ENCODE assay signal across 11 cellular contexts in the genomic region with DNA sequence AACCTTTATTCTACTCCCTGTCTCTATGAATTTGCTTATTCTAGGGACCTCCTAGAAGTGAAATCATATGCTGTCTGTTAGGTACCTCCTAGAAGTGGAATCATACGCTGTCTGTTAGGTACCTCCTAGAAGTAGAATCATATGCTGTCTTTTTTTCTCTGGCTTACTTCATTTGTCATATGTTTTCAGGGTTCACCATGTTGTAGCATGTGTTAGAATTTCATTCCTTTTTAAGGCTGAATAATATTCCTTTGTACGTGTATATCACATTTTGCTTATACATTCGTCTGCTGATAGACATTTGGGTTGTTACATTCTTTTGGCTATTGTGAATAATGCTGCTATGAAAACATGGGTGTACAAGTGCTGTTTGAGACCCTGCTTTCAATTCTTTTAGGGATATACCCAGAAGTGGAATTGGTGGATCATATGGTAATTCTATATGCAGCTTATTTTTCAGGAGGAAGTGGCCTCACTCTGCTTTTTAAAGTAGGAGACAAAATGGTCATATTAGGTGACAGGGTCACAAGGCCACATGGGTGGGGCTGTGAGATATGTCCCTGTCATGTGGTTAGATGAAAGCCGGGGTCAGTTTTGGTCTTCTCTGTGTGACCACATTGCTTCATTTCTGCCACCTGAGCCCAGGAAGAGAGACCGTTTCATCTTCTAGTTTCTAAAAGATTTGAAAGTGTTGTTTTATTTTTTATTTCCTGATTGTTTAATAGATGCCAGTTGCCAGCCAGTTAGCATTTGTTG.
DNase-seq lines count a peak whose midpoint lies in the region; ATAC-seq, FAIRE-seq and TF ChIP-seq lines count a peak whose summit lies in the region.
"Had no signal": no experiment of that assay in that cellular context is flagged by ENCODE, and none has a peak within 500 bp of the region (broad histone marks: within the 10 kb centered on the region; RNA-seq: fewer than 3 reads in every experiment).

No MANE protein-coding gene starts in this region.

- no peak for FAIRE-seq in pancreas (lab: Jason Lieb, UNC)

- peak; percentile 71 for ATAC-seq in GM18520 (IDR thresholded peaks at IDR 0.05; ENCODE audit: unreplicated experiment)
- ATAC-seq in GM21737 (IDR thresholded peaks at IDR 0.05; ENCODE audit: unreplicated experiment): peak; percentile 71
- no peak for ATAC-seq in naive thymus-derived CD4-positive, alpha-beta T cell
- no peak for ATAC-seq in omental fat pad (ENCODE audit: low FRiP score)
- ATAC-seq in pancreas: no peak

- H3K27ac ChIP-seq in PC-9 (peak overlapping the region; percentile 6), pancreas (no peak overlapping the region)
- peak overlapping the region; percentile 14 for H3K27ac ChIP-seq in naive thymus-derived CD4-positive, alpha-beta T cell (ENCODE audit: low read depth, low read length)
- H3K27ac ChIP-seq: SK-N-MC had no signal

- no peak overlapping the region for H3K4me3 ChIP-seq in PC-9
- no peak overlapping the region for H3K4me3 ChIP-seq in naive thymus-derived CD4-positive, alpha-beta T cell (ENCODE audit: low read length)
- H3K4me3 ChIP-seq in pancreas: no peak overlapping the region
- H3K4me3 ChIP-seq: SK-N-MC had no signal

- H3F3A ChIP-seq in PC-9 (ENCODE audit: insufficient read depth, low read depth): peaks cover 39% of the 10 kb centered on the region; the same call in 1 of the 2 replicates

- peaks cover 0 to 7% (median 0%) of the 10 kb centered on the region in 11 donors for H3K9me3 Mint-ChIP-seq in naive thymus-derived CD4-positive, alpha-beta T cell

- peaks cover 61% of the 10 kb centered on the region for H3K79me2 ChIP-seq in PC-9 (ENCODE audit: low read depth)

- intact Hi-C loops in PC-9 (cut with micrococcal nuclease; ENCODE audit: unreplicated experiment) (loop anchor here (2.0 kb wide), 1 partner anchor 34 kb away; no protein-coding TSS in a partner anchor), pancreas (cut with DNase I) (no loop called here)
- intact Hi-C loops in naive thymus-derived CD4-positive, alpha-beta T cell (cut with micrococcal nuclease): loop anchor here (5.0 kb wide), 4 partner anchors 32 to 92 kb away; a partner anchor contains a TSS

- no peaks in the 10 kb centered on the region for H3K27me3 Mint-ChIP-seq in naive thymus-derived CD4-positive, alpha-beta T cell

- H4K20me1 ChIP-seq in PC-9 (ENCODE audit: insufficient read depth): peaks cover 35% of the 10 kb centered on the region; the same call in 1 of the 2 replicates

- H3K9me3 ChIP-seq in PC-9 (ENCODE audit: insufficient read depth, low read depth) (no peaks in the 10 kb centered on the region), pancreas (no peaks in the 10 kb centered on the region)
- no peaks in the 10 kb centered on the region for H3K9me3 ChIP-seq in naive thymus-derived CD4-positive, alpha-beta T cell (ENCODE audit: control insufficient read depth in 2 of 3, low read length in 3 of 3)

- no peak overlapping the region for H3K4me2 ChIP-seq in PC-9

- H3K4me1 ChIP-seq in PC-9 (replicated peaks; ENCODE audit: insufficient read depth) (peaks cover 10% of the 10 kb centered on the region; the same call in 1 of the 2 replicates), pancreas (peaks cover 0 to 3% (median 0%) of the 10 kb centered on the region in 3 donors)
- peaks cover 0 to 54% of the 10 kb centered on the region in 2 donors for H3K4me1 ChIP-seq in naive thymus-derived CD4-positive, alpha-beta T cell (ENCODE audit: control insufficient read depth in 2 of 2, insufficient read depth in 2 of 2, low read length in 2 of 2)

- no peak for TF ChIP-seq CTCF in PC-9 (conservative IDR thresholded peaks at IDR 0.05)
- no peak for TF ChIP-seq CTCF in omental fat pad (IDR thresholded peaks at IDR 0.05)
- no peak for TF ChIP-seq CTCF in pancreas (IDR thresholded peaks at IDR 0.05)

- no peak overlapping the region for H2AFZ ChIP-seq in PC-9

- 84 to 88% methylated on average over 5 of the region's 5 CpGs for WGBS in pancreas, 2 donors

- peaks cover 35 to 73% (median 56%) of the 10 kb centered on the region in 7 donors for H3K4me1 Mint-ChIP-seq in naive thymus-derived CD4-positive, alpha-beta T cell

- no TSS peak for BruUV-seq in PC-9 (replicated peaks; lab: Mats Ljungman, UMichigan)

- CTCF ChIA-PET in PC-9 (lab: Charles Lee): no interaction called here
- CTCF ChIA-PET in naive thymus-derived CD4-positive, alpha-beta T cell (lab: Charles Lee): interaction anchor here (1.0 kb wide), 1 partner anchor 76 kb away, joined by 3 read pairs; no protein-coding TSS in a partner anchor

- DNase-seq in PC-9: peak in 1 of 2 experiments; percentile 17
- DNase-seq in naive thymus-derived CD4-positive, alpha-beta T cell: no peak
- no peak for DNase-seq in omental fat pad (ENCODE audit: low spot score)
- no peak for DNase-seq in SHP77 (lab: John Stamatoyannopoulos, UW)
- DNase-seq in pancreas: no peak
- DNase-seq in central memory CD4-positive, alpha-beta T cell: no peak
- DNase-seq: activated naive CD4-positive, alpha-beta T cell treated with Interleukin-2 at 50 U/mL for 16 hours; stimulated activated naive CD4-positive, alpha-beta T cell had no signal

- H3K36me3 ChIP-seq in PC-9 (ENCODE audit: low read depth) (peaks cover under 1% of the 10 kb centered on the region; the same call in 1 of the 2 replicates), pancreas (peaks cover 0 to 10% (median 0%) of the 10 kb centered on the region in 3 donors)
- H3K36me3 ChIP-seq in naive thymus-derived CD4-positive, alpha-beta T cell (ENCODE audit: control insufficient read depth in 2 of 3, insufficient read depth in 3 of 3, low read length in 3 of 3): no peaks in the 10 kb centered on the region

- no peaks in the 10 kb centered on the region for H3K27me3 ChIP-seq in PC-9 (ENCODE audit: insufficient read depth, low read depth)
- H3K27me3 ChIP-seq in naive thymus-derived CD4-positive, alpha-beta T cell (ENCODE audit: control insufficient read depth in 2 of 2, insufficient read depth in 2 of 2, low read length in 2 of 2): no peaks in the 10 kb centered on the region
- no peaks in the 10 kb centered on the region for H3K27me3 ChIP-seq in pancreas

- peak overlapping the region; percentile 20 to 97 (median 89) for H3K27ac Mint-ChIP-seq in naive thymus-derived CD4-positive, alpha-beta T cell

- peak overlapping the region in 9 of 10 donors; percentile 43 to 80 (median 64) for H3K4me3 Mint-ChIP-seq in naive thymus-derived CD4-positive, alpha-beta T cell

- POLR2A ChIA-PET in PC-9 (lab: Charles Lee; ENCODE audit: unreplicated experiment): no interaction called here
- POLR2A ChIA-PET in naive thymus-derived CD4-positive, alpha-beta T cell (lab: Charles Lee): interaction anchor here (0.8 kb wide), 1 partner anchor 31 kb away, joined by 3 read pairs; no protein-coding TSS in a partner anchor

- peaks cover 4 to 24% (median 18%) of the 10 kb centered on the region in 5 donors for H3K36me3 Mint-ChIP-seq in naive thymus-derived CD4-positive, alpha-beta T cell

- H3K9me2 ChIP-seq in PC-9 (ENCODE audit: insufficient read depth): no peaks in the 10 kb centered on the region

Comparison
In these comparisons a context has a peak if more than half of its experiments do, and no peak if none do; other contexts are left out.
1. ATAC-seq: peak in GM18520 (single experiment) and GM21737 (single experiment); none in naive thymus-derived CD4-positive, alpha-beta T cell (single experiment), omental fat pad (single experiment) and pancreas (0 of 4).
2. H3K27ac ChIP-seq: peak in PC-9 (single experiment) and naive thymus-derived CD4-positive, alpha-beta T cell (single experiment); none in pancreas (0 of 4).
3. intact Hi-C loops: an anchor here in PC-9 (2.0 kb wide) and naive thymus-derived CD4-positive, alpha-beta T cell (5.0 kb wide); none called in pancreas.